In genomic region chr7:135753616-135754413, GRCh38 we compare ENCODE assay signal across 1 cellular context.
TF ChIP-seq lines count a peak whose summit lies in the region.

No MANE protein-coding gene starts in this region.

TF ChIP-seq in GM23338, 12 proteins besides CTCF, POLR2A, EP300 and RAD21 (continued from another document):
- TF ChIP-seq REST (IDR thresholded peaks at IDR 0.05; ENCODE audit: unreplicated experiment): no peak
- peak; percentile 76; the same call in 1 of the 2 replicates for TF ChIP-seq NANOG (IDR thresholded peaks at IDR 0.05; ENCODE audit: borderline replicate concordance)
- peak; percentile 35; the same call in 1 of the 2 replicates for TF ChIP-seq CREB1 (CRISPR knock-in tag; IDR thresholded peaks at IDR 0.05; ENCODE audit: low read depth)
TF ChIP-seq in GM23338: peak in this region for 4.
